In the genomic region with DNA sequence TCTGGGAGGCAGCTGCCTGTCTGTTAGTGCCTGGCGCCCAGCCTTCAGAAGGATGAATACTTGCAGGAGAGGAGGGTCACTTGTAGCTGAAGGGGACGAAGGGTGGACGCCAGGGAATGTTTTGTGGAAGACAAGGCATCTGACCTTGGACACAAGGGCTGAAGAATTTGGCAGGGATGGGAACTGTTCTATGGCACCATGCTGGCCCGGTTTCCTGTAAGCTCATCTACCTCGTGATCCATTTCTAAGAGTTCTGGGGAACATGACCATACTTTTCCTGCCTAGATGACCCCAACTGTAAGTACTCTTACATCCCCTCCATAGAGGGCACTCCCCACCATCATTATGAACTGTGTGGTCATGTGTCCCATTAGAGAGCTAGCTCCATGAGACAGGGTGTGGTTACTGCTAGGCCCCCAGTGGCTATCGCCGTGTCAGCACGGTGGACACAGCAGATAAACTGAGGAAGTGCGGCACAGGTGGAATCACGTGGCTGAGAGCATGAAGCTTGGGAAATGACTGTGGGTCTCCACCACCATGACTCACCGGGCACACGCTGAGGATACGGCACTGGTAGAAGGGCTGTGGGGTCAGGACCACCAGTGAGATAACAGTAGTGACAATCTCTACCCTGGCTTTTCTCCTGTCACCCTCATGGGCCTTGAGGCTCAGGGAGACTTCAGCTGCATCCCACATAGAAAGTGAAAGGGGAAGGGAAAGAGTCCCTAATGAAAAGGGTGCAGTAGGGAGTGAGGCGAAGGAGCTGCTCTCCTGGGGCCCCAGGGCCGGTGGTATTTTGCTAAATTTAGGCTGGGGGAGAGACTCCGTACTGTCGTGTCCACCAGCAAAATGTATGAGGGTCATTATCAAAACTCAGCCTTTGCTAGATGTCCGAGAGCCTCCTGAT, we compare ENCODE assay signal across 8 cellular contexts.
A peak's percentile ranks its signal among the peaks of the same experiment; 100 is the strongest.
DNase-seq lines count a peak whose midpoint lies in the region; ATAC-seq and TF ChIP-seq lines count a peak whose summit lies in the region.

No MANE protein-coding gene starts in this region.

- H3K27ac ChIP-seq in WERI-Rb-1 (no peak overlapping the region), breast epithelium (peak overlapping the region in 1 of 2 donors; percentile 45)

- no peak for TF ChIP-seq POLR2A in breast epithelium (IDR thresholded peaks at IDR 0.05)

- peaks cover 45% of the 10 kb centered on the region for H3K36me3 Mint-ChIP-seq in activated naive CD8-positive, alpha-beta T cell treated with anti-CD3 and anti-CD28 coated beads for 36 hours

- H3K36me3 ChIP-seq in WERI-Rb-1 = no peaks in the 10 kb centered on the region
- H3K36me3 ChIP-seq in breast epithelium = no peaks in the 10 kb centered on the region

- no peaks in the 10 kb centered on the region for H3K27me3 Mint-ChIP-seq in activated naive CD8-positive, alpha-beta T cell treated with anti-CD3 and anti-CD28 coated beads for 36 hours

- H3K4me3 Mint-ChIP-seq in activated naive CD8-positive, alpha-beta T cell treated with anti-CD3 and anti-CD28 coated beads for 36 hours = no peak overlapping the region

- H3K9me3 ChIP-seq in WERI-Rb-1 (ENCODE audit: severe bottlenecking) (no peaks in the 10 kb centered on the region), breast epithelium (no peaks in the 10 kb centered on the region)

- ATAC-seq in GM18870 (IDR thresholded peaks at IDR 0.05; ENCODE audit: unreplicated experiment) (peak; percentile 31), HG02798 (IDR thresholded peaks at IDR 0.05; ENCODE audit: poor library complexity, unreplicated experiment) (peak; percentile 34), sciatic nerve (peak; percentile 26)

- H3K4me1 Mint-ChIP-seq in activated naive CD8-positive, alpha-beta T cell treated with anti-CD3 and anti-CD28 coated beads for 36 hours = peaks cover 26% of the 10 kb centered on the region

- no peaks in the 10 kb centered on the region for H3K27me3 ChIP-seq in WERI-Rb-1 (ENCODE audit: insufficient read depth, low read depth, severe bottlenecking)
- H3K27me3 ChIP-seq in breast epithelium = no peaks in the 10 kb centered on the region

- H3K4me3 ChIP-seq in WERI-Rb-1 (ENCODE audit: low read depth, low read length) (no peak overlapping the region), breast epithelium (peak overlapping the region in 1 of 3 donors; percentile 6)

- peak overlapping the region; percentile 77 for H3K27ac Mint-ChIP-seq in activated naive CD8-positive, alpha-beta T cell treated with anti-CD3 and anti-CD28 coated beads for 36 hours

- no peaks in the 10 kb centered on the region for H3K4me1 ChIP-seq in breast epithelium

- TF ChIP-seq CTCF in WERI-Rb-1 (IDR thresholded peaks at IDR 0.05; ENCODE audit: low read depth, low read length) (no peak), breast epithelium (IDR thresholded peaks at IDR 0.05) (no peak)

- intact Hi-C loops in sciatic nerve (cut with DNase I) (no loop called here), breast epithelium (cut with DNase I; ENCODE audit: low total_unique reads) (no loop called here)

- no peak for DNase-seq in activated naive CD8-positive, alpha-beta T cell treated with anti-CD3 and anti-CD28 coated beads for 36 hours
- DNase-seq in sciatic nerve (ENCODE audit: low spot score) (no peak), WERI-Rb-1 (no peak), breast epithelium (ENCODE audit: low spot score in 2 of 2) (no peak), DMS 273 treated with DMSO at 0.1 percent for 48 hours (lab: John Stamatoyannopoulos, UW) (no peak)
- no peak for DNase-seq in activated CD4-positive, alpha-beta T cell treated with anti-CD3 and anti-CD28 coated beads for 1 hour

- peaks cover 6% of the 10 kb centered on the region for H3K9me3 Mint-ChIP-seq in activated naive CD8-positive, alpha-beta T cell treated with anti-CD3 and anti-CD28 coated beads for 36 hours
